12 cellular contexts compared by ENCODE assay signal in genomic region chr1:199510314-199510713, GRCh38.
DNase-seq lines count a peak whose midpoint lies in the region; ATAC-seq and TF ChIP-seq lines count a peak whose summit lies in the region.
"Had no signal": no experiment of that assay in that cellular context is flagged by ENCODE, and none has a peak within 500 bp of the region (broad histone marks: within the 10 kb centered on the region; RNA-seq: fewer than 3 reads in every experiment).

No MANE protein-coding gene starts in this region.

- H3K27ac ChIP-seq in left lung, result no peak overlapping the region
- H3K27ac ChIP-seq: left ventricle myocardium inferior had no signal

- H3K9me3 ChIP-seq in left lung, result no peaks in the 10 kb centered on the region
- H3K9me3 ChIP-seq: left ventricle myocardium inferior had no signal

- intact Hi-C loops in left lung (cut with DNase I), result no loop called here

- H3K4me3 ChIP-seq in left lung, result no peak overlapping the region
- H3K4me3 ChIP-seq: left ventricle myocardium inferior had no signal

- no peaks in the 10 kb centered on the region for H3K36me3 ChIP-seq in left lung
- H3K36me3 ChIP-seq: left ventricle myocardium inferior had no signal

- no peak overlapping the region for H3K4me3 Mint-ChIP-seq in nephron progenitor cell
- H3K4me3 Mint-ChIP-seq: CD8-positive, alpha-beta T cell had no signal

- H3K27ac Mint-ChIP-seq in nephron progenitor cell, result peak overlapping the region; percentile 58
- H3K27ac Mint-ChIP-seq: CD8-positive, alpha-beta T cell had no signal

- H3K4me1 Mint-ChIP-seq in nephron progenitor cell, result peaks cover 20% of the 10 kb centered on the region

- TF ChIP-seq CTCF in nephron progenitor cell (IDR thresholded peaks at IDR 0.05) (no peak), left lung (IDR thresholded peaks at IDR 0.05) (no peak)

- no peaks in the 10 kb centered on the region for H3K36me3 Mint-ChIP-seq in nephron progenitor cell (ENCODE audit: low read depth)
- H3K36me3 Mint-ChIP-seq: CD8-positive, alpha-beta T cell had no signal

- no peaks in the 10 kb centered on the region for H3K4me1 ChIP-seq in left lung
- H3K4me1 ChIP-seq: left ventricle myocardium inferior had no signal

- H3K27me3 ChIP-seq in left lung, result no peaks in the 10 kb centered on the region

- peaks cover 5% of the 10 kb centered on the region for H3K27me3 Mint-ChIP-seq in nephron progenitor cell (ENCODE audit: low read depth, poor library complexity)

- peak; percentile 97 for ATAC-seq in GM18907 (IDR thresholded peaks at IDR 0.05; ENCODE audit: unreplicated experiment)
- peak; percentile 98 for ATAC-seq in HG02610 (IDR thresholded peaks at IDR 0.05; ENCODE audit: unreplicated experiment)
- ATAC-seq in HG03378 (IDR thresholded peaks at IDR 0.05; ENCODE audit: unreplicated experiment), result peak; percentile 85
- ATAC-seq in left lung, result no peak
- ATAC-seq: CD8-positive, alpha-beta T cell had no signal

- no peak for DNase-seq in nephron progenitor cell
- DNase-seq in left lung, result no peak
- no peak for DNase-seq in NOMO-1 (lab: John Stamatoyannopoulos, UW; ENCODE audit: unreplicated experiment in 2 of 2)
- DNase-seq in activated naive CD4-positive, alpha-beta T cell (lab: John Stamatoyannopoulos, UW), result no peak
- no peak for DNase-seq in NCI-H2227 treated with DMSO at 0.1 percent for 48 hours (lab: John Stamatoyannopoulos, UW)
- DNase-seq: CD8-positive, alpha-beta T cell; left ventricle myocardium inferior; NCI-H2029; RPMI8226 had no signal

- H3K9me3 Mint-ChIP-seq in nephron progenitor cell, result no peaks in the 10 kb centered on the region
- H3K9me3 Mint-ChIP-seq: CD8-positive, alpha-beta T cell had no signal
